Comparison of ENCODE assay signal across 23 cellular contexts in genomic region chr9:99336531-99336930, GRCh38.
"Had no signal": no experiment of that assay in that cellular context is flagged by ENCODE, and none has a peak within 500 bp of the region (broad histone marks: within the 10 kb centered on the region; RNA-seq: fewer than 3 reads in every experiment).

No MANE protein-coding gene starts in this region.

- H3K4me3 ChIP-seq: breast epithelium, coronary artery, heart right ventricle, pancreas, psoas muscle, right atrium auricular region, spleen, thoracic aorta, upper lobe of right lung had no signal

- DNase-seq: activated B cell treated with CpG ODN at 0.5 μM for 24 hours; activated CD4-positive, alpha-beta T cell treated with anti-CD3 and anti-CD28 coated beads for 36 hours; activated CD4-positive, alpha-beta T cell treated with anti-CD3 and anti-CD28 coated beads, Interleukin-2, amount 50 U/mL, for 48 hours; activated CD8-positive, alpha-beta memory T cell treated with anti-CD3 and anti-CD28 coated beads, Interleukin-2, amount 50 U/mL, for 48 hours; activated effector memory CD4-positive, alpha-beta T cell treated with Interleukin-2 at 50 U/mL for 16 hours; activated naive CD4-positive, alpha-beta T cell treated with anti-CD3 and anti-CD28 coated beads for 36 hours; activated naive CD8-positive, alpha-beta T cell treated with anti-CD3 and anti-CD28 coated beads, Interleukin-2, amount 10 ng/mL, durations not matched to agents 7 days and 5 days; activated T-cell treated with anti-CD3 and anti-CD28 coated beads, Interleukin-2, amount 50 U/mL, for 4 hours; amniotic stem cell; heart right ventricle; islet precursor cell; left cardiac atrium; nephron progenitor cell; pancreas; psoas muscle; spleen; stimulated activated CD4-positive, alpha-beta T cell treated with anti-CD3 and anti-CD28 coated beads, Interleukin-4, amount 100 ng/mL, for 1 hour; stimulated activated naive CD4-positive, alpha-beta T cell; upper lobe of right lung had no signal

- H3K36me3 ChIP-seq: breast epithelium, heart right ventricle, pancreas, right atrium auricular region, spleen, thoracic aorta, upper lobe of right lung had no signal

- H3K27me3 ChIP-seq: breast epithelium, heart right ventricle, pancreas, right atrium auricular region, spleen, upper lobe of right lung had no signal

- FAIRE-seq: pancreas had no signal

- H3K4me1 ChIP-seq: breast epithelium, pancreas, right atrium auricular region, spleen, upper lobe of right lung had no signal

- ATAC-seq: activated CD4-positive, alpha-beta T cell treated with anti-CD3 and anti-CD28 coated beads for 36 hours; activated T-cell treated with anti-CD3 and anti-CD28 coated beads, Interleukin-2, amount 50 U/mL, for 4 hours; pancreas; upper lobe of right lung had no signal

- H3K27ac ChIP-seq: breast epithelium, coronary artery, heart right ventricle, pancreas, psoas muscle, spleen, thoracic aorta, upper lobe of right lung had no signal

- H3K9me3 ChIP-seq: breast epithelium, heart right ventricle, pancreas, psoas muscle, right atrium auricular region, spleen, thoracic aorta, upper lobe of right lung had no signal
